In genomic region chr9:30972654-30973053, GRCh38 we compare ENCODE assay signal across 23 cellular contexts.
DNase-seq lines count a peak whose midpoint lies in the region; ATAC-seq, FAIRE-seq and TF ChIP-seq lines count a peak whose summit lies in the region.
"Had no signal": no experiment of that assay in that cellular context is flagged by ENCODE, and none has a peak within 500 bp of the region (broad histone marks: within the 10 kb centered on the region; RNA-seq: fewer than 3 reads in every experiment).

No MANE protein-coding gene starts in this region.

- FAIRE-seq in A204.1 (lab: Jason Lieb, UNC) (peak; percentile 91), TTC549 (lab: Jason Lieb, UNC) (peak; percentile 47), endometrium (lab: Jason Lieb, UNC) (peak; percentile 90), pancreas (lab: Jason Lieb, UNC) (peak; percentile 85)
- FAIRE-seq: A549, GM12892, GM19239 had no signal

- H3K27ac ChIP-seq in pancreas: no peak overlapping the region
- H3K27ac ChIP-seq: 22Rv1; A549; BLaER1 treated with 17β-estradiol and CSF1 and Interleukin-3, amounts not matched to agents 10 nM and 100 nM had no signal

- intact Hi-C loops in pancreas (cut with DNase I): no loop called here

- no peaks in the 10 kb centered on the region for H3K27me3 ChIP-seq in pancreas
- H3K27me3 ChIP-seq: BE2C; BLaER1 treated with 17β-estradiol and CSF1 and Interleukin-3, amounts not matched to agents 10 nM and 100 nM had no signal

- no peak for ATAC-seq in pancreas
- no peak for ATAC-seq in HG02870 (IDR thresholded peaks at IDR 0.05; ENCODE audit: unreplicated experiment)
- ATAC-seq: A549, GM23338 had no signal

- H3K4me1 ChIP-seq in pancreas: no peaks in the 10 kb centered on the region
- H3K4me1 ChIP-seq: A549; BE2C; BLaER1 treated with 17β-estradiol and CSF1 and Interleukin-3, amounts not matched to agents 10 nM and 100 nM had no signal

- DNase-seq in pancreas (no peak), SHP77 (lab: John Stamatoyannopoulos, UW) (no peak), D341Med (ENCODE audit: low spot score) (no peak)
- no peak for DNase-seq in stimulated activated CD4-positive, alpha-beta T cell treated with anti-CD3 and anti-CD28 coated beads, Interleukin-12 subunit alpha, Interleukin-12 subunit beta, amount 100 ng/mL, for 4 hours
- DNase-seq: ACHN; AML-193; BE2C; CD4-positive, alpha-beta T cell; CD8-positive, alpha-beta memory T cell; DMS53; DMS79 treated with DMSO at 0.1 percent for 48 hours; H9; HFFc6 had no signal

- no peak overlapping the region for H3K4me3 ChIP-seq in pancreas
- H3K4me3 ChIP-seq: A549; BLaER1 treated with 17β-estradiol and CSF1 and Interleukin-3, amounts not matched to agents 10 nM and 100 nM; GM23338 had no signal

- no peaks in the 10 kb centered on the region for H3K36me3 ChIP-seq in pancreas
- H3K36me3 ChIP-seq: BE2C; BLaER1 treated with 17β-estradiol and CSF1 and Interleukin-3, amounts not matched to agents 10 nM and 100 nM had no signal

- no peaks in the 10 kb centered on the region for H3K9me3 ChIP-seq in pancreas
- H3K9me3 ChIP-seq: A549; BE2C; BLaER1 treated with 17β-estradiol and CSF1 and Interleukin-3, amounts not matched to agents 10 nM and 100 nM had no signal

- TF ChIP-seq CTCF in pancreas (IDR thresholded peaks at IDR 0.05): no peak
